Comparison of ENCODE assay signal across 2 cellular contexts in the genomic region with DNA sequence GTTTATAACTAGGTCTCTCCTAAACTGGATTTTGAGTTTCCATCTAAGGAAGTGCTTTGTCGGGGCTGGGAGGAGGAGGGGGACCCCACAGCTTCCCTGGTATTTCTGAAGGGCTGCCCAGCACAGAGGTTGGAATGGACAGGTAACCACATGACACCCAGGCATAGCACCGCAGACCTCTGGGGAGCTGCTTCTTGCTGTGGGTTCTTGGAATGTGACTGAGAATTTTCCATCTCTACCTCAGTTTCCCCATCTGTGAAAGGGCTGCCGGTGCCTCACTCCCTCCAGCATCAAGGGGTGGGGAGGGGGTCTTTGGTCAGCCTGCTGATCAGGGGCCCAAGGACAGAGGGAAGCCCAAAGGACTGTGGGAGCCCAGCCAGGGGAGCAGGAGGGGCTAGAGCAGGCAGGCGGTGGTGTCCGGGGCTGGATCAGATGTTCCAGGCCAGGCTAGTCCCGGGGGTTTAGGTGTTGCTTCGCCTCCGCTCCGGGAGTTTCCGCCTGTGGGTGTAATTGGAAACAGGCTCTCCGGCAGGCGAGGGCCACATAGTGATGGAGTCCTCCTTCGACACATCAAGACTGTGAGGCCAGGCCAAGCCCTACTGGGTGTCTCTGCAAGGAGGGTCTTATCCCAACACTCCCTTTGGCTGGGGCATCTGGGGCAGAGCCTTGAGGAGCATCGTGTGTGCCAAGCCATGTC.
TF ChIP-seq lines count a peak whose summit lies in the region.

No MANE protein-coding gene starts in this region.

TF ChIP-seq in SK-N-SH, 30 proteins besides CTCF, POLR2A, EP300 and RAD21 (continued from another document):
- TF ChIP-seq EZH2phosphoT487 (IDR thresholded peaks at IDR 0.05; ENCODE audit: borderline replicate concordance, low read depth) (no peak), TAF1 (IDR thresholded peaks at IDR 0.05; ENCODE audit: borderline replicate concordance, low read depth, low read length) (no peak), FOSL2 (IDR thresholded peaks at IDR 0.05; ENCODE audit: borderline replicate concordance, low read depth) (no peak), TEAD4 (IDR thresholded peaks at IDR 0.05; ENCODE audit: borderline replicate concordance, insufficient read depth) (no peak), MXI1 (IDR thresholded peaks at IDR 0.05; ENCODE audit: low read depth, low read length) (no peak), RCOR1 (IDR thresholded peaks at IDR 0.05; ENCODE audit: low read length) (no peak), ELF1 (IDR thresholded peaks at IDR 0.05) (no peak), REST (IDR thresholded peaks at IDR 0.05; ENCODE audit: low read depth, low read length) (no peak), SIN3A (IDR thresholded peaks at IDR 0.05; ENCODE audit: borderline replicate concordance, low read depth, low read length) (no peak)
- TF ChIP-seq, protein P1, sequence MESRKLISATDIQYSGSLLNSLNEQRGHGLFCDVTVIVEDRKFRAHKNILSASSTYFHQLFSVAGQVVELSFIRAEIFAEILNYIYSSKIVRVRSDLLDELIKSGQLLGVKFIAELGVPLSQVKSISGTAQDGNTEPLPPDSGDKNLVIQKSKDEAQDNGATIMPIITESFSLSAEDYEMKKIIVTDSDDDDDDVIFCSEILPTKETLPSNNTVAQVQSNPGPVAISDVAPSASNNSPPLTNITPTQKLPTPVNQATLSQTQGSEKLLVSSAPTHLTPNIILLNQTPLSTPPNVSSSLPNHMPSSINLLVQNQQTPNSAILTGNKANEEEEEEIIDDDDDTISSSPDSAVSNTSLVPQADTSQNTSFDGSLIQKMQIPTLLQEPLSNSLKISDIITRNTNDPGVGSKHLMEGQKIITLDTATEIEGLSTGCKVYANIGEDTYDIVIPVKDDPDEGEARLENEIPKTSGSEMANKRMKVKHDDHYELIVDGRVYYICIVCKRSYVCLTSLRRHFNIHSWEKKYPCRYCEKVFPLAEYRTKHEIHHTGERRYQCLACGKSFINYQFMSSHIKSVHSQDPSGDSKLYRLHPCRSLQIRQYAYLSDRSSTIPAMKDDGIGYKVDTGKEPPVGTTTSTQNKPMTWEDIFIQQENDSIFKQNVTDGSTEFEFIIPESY (IDR thresholded peaks at IDR 0.05; ENCODE audit: borderline replicate concordance, low read depth): no peak
TF ChIP-seq in SK-N-SH: peak in this region for 0.

TF ChIP-seq in SK-N-SH treated with all-trans-retinoic acid at 6 μM for 48 hours, 23 proteins besides CTCF, POLR2A, EP300 and RAD21 (continued from another document):
- TF ChIP-seq, protein P2, sequence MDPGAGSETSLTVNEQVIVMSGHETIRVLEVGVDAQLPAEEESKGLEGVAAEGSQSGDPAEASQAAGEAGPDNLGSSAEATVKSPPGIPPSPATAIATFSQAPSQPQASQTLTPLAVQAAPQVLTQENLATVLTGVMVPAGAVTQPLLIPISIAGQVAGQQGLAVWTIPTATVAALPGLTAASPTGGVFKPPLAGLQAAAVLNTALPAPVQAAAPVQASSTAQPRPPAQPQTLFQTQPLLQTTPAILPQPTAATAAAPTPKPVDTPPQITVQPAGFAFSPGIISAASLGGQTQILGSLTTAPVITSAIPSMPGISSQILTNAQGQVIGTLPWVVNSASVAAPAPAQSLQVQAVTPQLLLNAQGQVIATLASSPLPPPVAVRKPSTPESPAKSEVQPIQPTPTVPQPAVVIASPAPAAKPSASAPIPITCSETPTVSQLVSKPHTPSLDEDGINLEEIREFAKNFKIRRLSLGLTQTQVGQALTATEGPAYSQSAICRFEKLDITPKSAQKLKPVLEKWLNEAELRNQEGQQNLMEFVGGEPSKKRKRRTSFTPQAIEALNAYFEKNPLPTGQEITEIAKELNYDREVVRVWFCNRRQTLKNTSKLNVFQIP (CRISPR knock-in tag; IDR thresholded peaks at IDR 0.05; ENCODE audit: borderline replicate concordance, low read depth): no peak
- TF ChIP-seq SNAI2 (CRISPR knock-in tag; IDR thresholded peaks at IDR 0.05) (no peak), GLIS3 (CRISPR knock-in tag; IDR thresholded peaks at IDR 0.05) (no peak), CSDC2 (CRISPR knock-in tag; IDR thresholded peaks at IDR 0.05) (no peak)
